25 cellular contexts compared by ENCODE assay signal in the genomic region with DNA sequence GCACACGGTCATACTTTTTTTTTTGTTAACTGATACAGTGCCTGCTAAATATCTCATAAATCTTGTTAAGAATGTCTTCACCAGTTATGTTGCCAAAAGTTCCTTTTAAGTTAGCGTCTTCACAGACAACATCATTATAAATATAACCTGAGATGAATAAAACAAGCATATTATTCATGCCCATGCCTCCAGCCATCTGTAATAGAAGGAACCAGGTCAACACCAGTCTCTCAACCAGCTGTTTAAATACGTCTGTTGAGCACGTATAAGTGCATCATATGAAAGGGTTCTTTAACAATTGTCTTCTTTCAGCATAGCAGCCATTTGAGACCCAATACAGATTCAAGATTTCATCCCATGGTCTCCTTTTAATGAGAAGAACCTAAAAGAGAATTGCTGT.
"Had no signal": no experiment of that assay in that cellular context is flagged by ENCODE, and none has a peak within 500 bp of the region (broad histone marks: within the 10 kb centered on the region; RNA-seq: fewer than 3 reads in every experiment).

No MANE protein-coding gene starts in this region.

- H3K4me3 ChIP-seq: coronary artery, esophagus squamous epithelium, lung, mucosa of descending colon, ovary, psoas muscle, sigmoid colon, stomach, testis, tibial artery had no signal

- ATAC-seq: left lobe of liver; mucosa of descending colon; naive thymus-derived CD4-positive, alpha-beta T cell; psoas muscle; right cardiac atrium; stimulated activated effector memory CD8-positive, alpha-beta T cell treated with anti-CD3 and anti-CD28 coated beads, Interleukin-12 subunit alpha, Interleukin-12 subunit beta, amount 100 ng/mL, for 72 hours had no signal

- H3K27ac ChIP-seq: coronary artery, esophagus squamous epithelium, ovary, psoas muscle, sigmoid colon, stomach, testis, tibial artery had no signal

- H3K4me1 ChIP-seq: esophagus squamous epithelium, psoas muscle, sigmoid colon, stomach, testis, tibial artery had no signal

- H3K36me3 ChIP-seq: esophagus squamous epithelium, ovary, sigmoid colon, stomach, tibial artery had no signal

- H3K27me3 ChIP-seq: esophagus squamous epithelium, ovary, sigmoid colon, stomach, testis, tibial artery had no signal

- DNase-seq: dermis blood vessel endothelial cell; effector memory CD4-positive, alpha-beta T cell; erythroblast; esophagus squamous epithelium; head of caudate nucleus; kidney; mucosa of descending colon; naive thymus-derived CD4-positive, alpha-beta T cell; nephron progenitor cell; occipital lobe; ovary; posterior cingulate gyrus; psoas muscle; right cardiac atrium; sigmoid colon; stimulated activated CD4-positive, alpha-beta T cell treated with anti-CD3 and anti-CD28 coated beads, Interleukin-2, amount 100 ng/mL, for 24 hours; stimulated activated CD4-positive, alpha-beta T cell treated with anti-CD3 and anti-CD28 coated beads, Interleukin-4, amount 100 ng/mL, for 24 hours; stimulated activated naive CD4-positive, alpha-beta T cell treated with Interleukin-2 at 50 U/mL for 16 hours; stomach; testis; tibial artery had no signal

- H3K9me3 ChIP-seq: esophagus squamous epithelium, ovary, psoas muscle, testis, tibial artery had no signal
